16 cellular contexts compared by ENCODE assay signal in the genomic region with DNA sequence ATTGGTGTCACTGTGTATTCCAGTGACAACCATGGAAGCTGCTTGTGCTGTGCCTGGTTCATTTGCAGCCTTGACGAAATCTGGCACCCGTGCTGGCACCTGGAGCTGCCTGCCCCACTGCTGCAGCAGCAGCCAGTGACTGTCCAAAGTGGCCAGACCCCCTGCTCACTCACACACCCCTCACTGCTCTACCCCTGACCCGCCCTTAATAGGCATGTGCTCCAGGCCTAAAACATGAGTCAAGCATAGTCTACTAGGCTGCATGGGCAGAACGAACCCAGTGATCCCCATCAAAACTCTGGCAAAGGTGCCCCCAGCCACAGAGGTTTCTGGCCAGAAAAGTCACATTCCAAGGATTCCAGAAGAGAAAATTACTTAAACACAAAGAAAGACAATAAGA. TPM values are rescaled to one million over a fixed set of nuclear protein-coding genes. Genes with fewer than 3 reads are reported as not detected.
DNase-seq lines count a peak whose midpoint lies in the region; ATAC-seq and TF ChIP-seq lines count a peak whose summit lies in the region.
"Had no signal": no experiment of that assay in that cellular context is flagged by ENCODE, and none has a peak within 500 bp of the region (broad histone marks: within the 10 kb centered on the region; RNA-seq: fewer than 3 reads in every experiment).

No MANE protein-coding gene starts in this region.

- H3K27ac ChIP-seq in esophagus muscularis mucosa (replicated peaks in 1 of 4) = no peak overlapping the region
- H3K27ac ChIP-seq in thyroid gland = no peak overlapping the region
- H3K27ac ChIP-seq in upper lobe of left lung = no peak overlapping the region
- H3K27ac ChIP-seq: A549; BLaER1 treated with 17β-estradiol and CSF1 and Interleukin-3, amounts not matched to agents 10 nM and 100 nM had no signal

- intact Hi-C loops in esophagus muscularis mucosa (cut with DNase I) = no loop called here
- intact Hi-C loops in thyroid gland (cut with DNase I) = no loop called here

- peaks cover 2% of the 10 kb centered on the region for H3K27me3 Mint-ChIP-seq in glutamatergic neuron (ENCODE audit: unreplicated experiment)

- TF ChIP-seq EP300 in esophagus muscularis mucosa (IDR thresholded peaks at IDR 0.05) (no peak), upper lobe of left lung (IDR thresholded peaks at IDR 0.05) (no peak)

- H3K27ac Mint-ChIP-seq in glutamatergic neuron (ENCODE audit: unreplicated experiment) = no peak overlapping the region
- H3K27ac Mint-ChIP-seq: CD4-positive, CD25-positive, alpha-beta regulatory T cell had no signal

- no peaks in the 10 kb centered on the region for H3K9me3 ChIP-seq in MG63
- no peaks in the 10 kb centered on the region for H3K9me3 ChIP-seq in esophagus muscularis mucosa
- H3K9me3 ChIP-seq in thyroid gland = no peaks in the 10 kb centered on the region
- no peaks in the 10 kb centered on the region for H3K9me3 ChIP-seq in upper lobe of left lung
- H3K9me3 ChIP-seq: A549; BLaER1 treated with 17β-estradiol and CSF1 and Interleukin-3, amounts not matched to agents 10 nM and 100 nM; HAP-1 had no signal

- no peak for TF ChIP-seq CTCF in esophagus muscularis mucosa (IDR thresholded peaks at IDR 0.05)
- no peak for TF ChIP-seq CTCF in thyroid gland (IDR thresholded peaks at IDR 0.05)
- no peak for TF ChIP-seq CTCF in upper lobe of left lung (IDR thresholded peaks at IDR 0.05)
- TF ChIP-seq CTCF in glutamatergic neuron (IDR thresholded peaks at IDR 0.05; ENCODE audit: partially characterized antibody, unreplicated experiment) = no peak

- H3K4me3 Mint-ChIP-seq in glutamatergic neuron (ENCODE audit: unreplicated experiment) = no peak overlapping the region
- H3K4me3 Mint-ChIP-seq: CD4-positive, CD25-positive, alpha-beta regulatory T cell had no signal

- H3K27me3 ChIP-seq in MG63 (0 out of 2 replicates have a peak, but pooled peaks cover 2% of the 10 kb centered on the region), esophagus muscularis mucosa (peaks cover 0 to 4% (median 0%) of the 10 kb centered on the region in 4 donors), thyroid gland (no peaks in the 10 kb centered on the region), upper lobe of left lung (no peaks in the 10 kb centered on the region)
- H3K27me3 ChIP-seq: BLaER1 treated with 17β-estradiol and CSF1 and Interleukin-3, amounts not matched to agents 10 nM and 100 nM had no signal

- H3K9me3 Mint-ChIP-seq in glutamatergic neuron (ENCODE audit: unreplicated experiment) = peaks cover 4% of the 10 kb centered on the region

- TF ChIP-seq POLR2A in esophagus muscularis mucosa (IDR thresholded peaks at IDR 0.05; ENCODE audit: low read depth) (no peak), thyroid gland (IDR thresholded peaks at IDR 0.05) (no peak), upper lobe of left lung (IDR thresholded peaks at IDR 0.05) (no peak)

- H3K4me1 ChIP-seq in esophagus muscularis mucosa (no peaks in the 10 kb centered on the region), thyroid gland (peaks cover 5 to 11% of the 10 kb centered on the region in 2 donors), upper lobe of left lung (no peaks in the 10 kb centered on the region)
- H3K4me1 ChIP-seq: A549; BLaER1 treated with 17β-estradiol and CSF1 and Interleukin-3, amounts not matched to agents 10 nM and 100 nM; HAP-1 had no signal

- H3K36me3 Mint-ChIP-seq in glutamatergic neuron (ENCODE audit: unreplicated experiment) = no peaks in the 10 kb centered on the region
- H3K36me3 Mint-ChIP-seq: CD4-positive, CD25-positive, alpha-beta regulatory T cell had no signal

- 68% methylated on average over 4 of the region's 4 CpGs for WGBS in esophagus muscularis mucosa
- 50 to 58% methylated on average over 2 to 4 of the region's 4 CpGs for WGBS in thyroid gland, 2 donors
- 51 to 53% methylated on average over 4 of the region's 4 CpGs for WGBS in upper lobe of left lung, 2 donors

- no peaks in the 10 kb centered on the region for H3K4me1 Mint-ChIP-seq in glutamatergic neuron (ENCODE audit: low read depth, unreplicated experiment)
- H3K4me1 Mint-ChIP-seq: CD4-positive, CD25-positive, alpha-beta regulatory T cell had no signal

- ATAC-seq in upper lobe of left lung (ENCODE audit: low FRiP score in 2 of 2) = no peak
- ATAC-seq in HG02973 (IDR thresholded peaks at IDR 0.05; ENCODE audit: unreplicated experiment) = no peak
- ATAC-seq: A549, HepG2 had no signal

- DNase-seq in GM03348 (ENCODE audit: low spot score) = peak; percentile 2
- peak; percentile 53 for DNase-seq in MG63
- DNase-seq in esophagus muscularis mucosa (ENCODE audit: extremely low spot score) = peak; percentile 75
- DNase-seq in thyroid gland = peak; percentile 33 to 34
- DNase-seq in upper lobe of left lung = no peak
- DNase-seq in EL = no peak
- DNase-seq in glutamatergic neuron = no peak
- DNase-seq: CD4-positive, CD25-positive, alpha-beta regulatory T cell; DMS53; GOT3 had no signal

- no peak overlapping the region for H3K4me3 ChIP-seq in MG63
- no peak overlapping the region for H3K4me3 ChIP-seq in esophagus muscularis mucosa
- no peak overlapping the region for H3K4me3 ChIP-seq in thyroid gland (replicated peaks in 1 of 3)
- no peak overlapping the region for H3K4me3 ChIP-seq in upper lobe of left lung
- H3K4me3 ChIP-seq: A549; BLaER1 treated with 17β-estradiol and CSF1 and Interleukin-3, amounts not matched to agents 10 nM and 100 nM; HAP-1 had no signal

- H3K36me3 ChIP-seq in MG63 (no peaks in the 10 kb centered on the region), esophagus muscularis mucosa (no peaks in the 10 kb centered on the region), thyroid gland (no peaks in the 10 kb centered on the region), upper lobe of left lung (no peaks in the 10 kb centered on the region)
- H3K36me3 ChIP-seq: BLaER1 treated with 17β-estradiol and CSF1 and Interleukin-3, amounts not matched to agents 10 nM and 100 nM; HAP-1 had no signal

RNA-seq across cellular contexts. Expression of gene PRAMEF1, which starts 7.7 kb away (rescaled TPM):
- total RNA-seq in MG63 (2014; rRNA removed; shearing (Covaris generic); ENCODE audit: low replicate concordance) = not detected in 2 replicates
- not detected for total RNA-seq in esophagus muscularis mucosa
- total RNA-seq in thyroid gland = not detected
- not detected for total RNA-seq in upper lobe of left lung
- total RNA-seq in glutamatergic neuron (ENCODE audit: unreplicated experiment) = 0.44 TPM
- total RNA-seq: CD4-positive, CD25-positive, alpha-beta regulatory T cell; HepG2 had no signal

RNA-seq across cellular contexts. Expression of gene PRAMEF12, which starts 25.4 kb away (rescaled TPM):
- total RNA-seq in MG63 (2014; rRNA removed; shearing (Covaris generic); ENCODE audit: low replicate concordance) = not detected in 2 replicates
- total RNA-seq in esophagus muscularis mucosa (not detected), thyroid gland (not detected), upper lobe of left lung (not detected), glutamatergic neuron (ENCODE audit: unreplicated experiment) (0.54 TPM)
- total RNA-seq: CD4-positive, CD25-positive, alpha-beta regulatory T cell; G401; HepG2 had no signal

RNA-seq across cellular contexts. Expression of gene PRAMEF11, which starts 32.3 kb away (rescaled TPM):
- total RNA-seq in MG63 (2014; rRNA removed; shearing (Covaris generic); ENCODE audit: low replicate concordance) = not detected in 2 replicates
- not detected for total RNA-seq in esophagus muscularis mucosa
- total RNA-seq in thyroid gland = not detected
- total RNA-seq in upper lobe of left lung = not detected
- not detected for total RNA-seq in glutamatergic neuron (ENCODE audit: unreplicated experiment)
- total RNA-seq: CD4-positive, CD25-positive, alpha-beta regulatory T cell; G401; HepG2 had no signal

RNA-seq across cellular contexts. Expression of gene HNRNPCL1, which starts 49.6 kb away (rescaled TPM):
- total RNA-seq in MG63 (2014; rRNA removed; shearing (Covaris generic); ENCODE audit: low replicate concordance) = not detected in 2 replicates
- total RNA-seq in esophagus muscularis mucosa (not detected), thyroid gland (not detected), upper lobe of left lung (not detected), glutamatergic neuron (ENCODE audit: unreplicated experiment) (not detected)
- total RNA-seq: CD4-positive, CD25-positive, alpha-beta regulatory T cell; G401; HepG2 had no signal

RNA-seq across cellular contexts. Expression of gene CFAP107, which starts 52.9 kb away (rescaled TPM):
- total RNA-seq in MG63 (2014; rRNA removed; shearing (Covaris generic); ENCODE audit: low replicate concordance) = not detected in 2 replicates
- not detected for total RNA-seq in esophagus muscularis mucosa
- not detected for total RNA-seq in thyroid gland
- 1 to 10 TPM in 4 of 6 donors, under 1 TPM in 1, not detected in 1; 0.76 to 6.2 (median 3.4) TPM for total RNA-seq in upper lobe of left lung
- total RNA-seq in glutamatergic neuron (ENCODE audit: unreplicated experiment) = not detected
- total RNA-seq: CD4-positive, CD25-positive, alpha-beta regulatory T cell; G401; HepG2 had no signal

Comparison
In these comparisons a context has a peak if more than half of its experiments do, and no peak if none do; other contexts are left out.
1. DNase-seq: peak in GM03348 (single experiment), MG63 (single experiment), esophagus muscularis mucosa (single experiment) and thyroid gland (2 of 2); none in upper lobe of left lung (0 of 2), EL (single experiment) and glutamatergic neuron (single experiment).